Comparison of ENCODE assay signal across 15 cellular contexts in genomic region chr20:63326314-63327228, GRCh38. TPM values are rescaled to one million over a fixed set of nuclear protein-coding genes. Genes with fewer than 3 reads are reported as not detected.
A peak's percentile ranks its signal among the peaks of the same experiment; 100 is the strongest.
DNase-seq lines count a peak whose midpoint lies in the region; ATAC-seq and FAIRE-seq lines count a peak whose summit lies in the region.
"Had no signal": no experiment of that assay in that cellular context is flagged by ENCODE, and none has a peak within 500 bp of the region (broad histone marks: within the 10 kb centered on the region; RNA-seq: fewer than 3 reads in every experiment).

No MANE protein-coding gene starts in this region.

- H3K36me3 ChIP-seq in CD4-positive, alpha-beta memory T cell (ENCODE audit: insufficient read depth, low read length): no peaks in the 10 kb centered on the region

- H3K27me3 Mint-ChIP-seq in CD4-positive, alpha-beta memory T cell: peaks cover 3% of the 10 kb centered on the region in 2 donors
- no peaks in the 10 kb centered on the region for H3K27me3 Mint-ChIP-seq in activated T-helper 17 cell treated with anti-CD3 and anti-CD28 coated beads, Interleukin-2, amount 50 U/mL, for 72 hours
- H3K27me3 Mint-ChIP-seq in natural killer cell treated with Interleukin-12 subunit alpha and Interleukin-12 subunit beta and Interleukin-15 and Interleukin-18, amount 100 ng/mL, for 72 hours: peaks cover 10 to 14% of the 10 kb centered on the region in 2 donors

- H3K9me3 Mint-ChIP-seq in CD4-positive, alpha-beta memory T cell: peaks cover 0 to 10% (median 2%) of the 10 kb centered on the region in 8 donors
- peaks cover 2% of the 10 kb centered on the region for H3K9me3 Mint-ChIP-seq in activated T-helper 17 cell treated with anti-CD3 and anti-CD28 coated beads, Interleukin-2, amount 50 U/mL, for 72 hours
- peaks cover 2% of the 10 kb centered on the region for H3K9me3 Mint-ChIP-seq in natural killer cell treated with Interleukin-12 subunit alpha and Interleukin-12 subunit beta and Interleukin-15 and Interleukin-18, amount 100 ng/mL, for 72 hours

- no peak overlapping the region for H3K4me3 Mint-ChIP-seq in CD4-positive, alpha-beta memory T cell
- no peak overlapping the region for H3K4me3 Mint-ChIP-seq in activated T-helper 17 cell treated with anti-CD3 and anti-CD28 coated beads, Interleukin-2, amount 50 U/mL, for 72 hours
- H3K4me3 Mint-ChIP-seq in natural killer cell treated with Interleukin-12 subunit alpha and Interleukin-12 subunit beta and Interleukin-15 and Interleukin-18, amount 100 ng/mL, for 72 hours: no peak overlapping the region

- H3K27me3 ChIP-seq in CD4-positive, alpha-beta memory T cell (ENCODE audit: insufficient read depth, low read length): no peaks in the 10 kb centered on the region

- intact Hi-C loops in CD4-positive, alpha-beta memory T cell (cut with micrococcal nuclease): no loop called here

- peak overlapping the region; percentile 64 to 92 (median 78) for H3K27ac Mint-ChIP-seq in CD4-positive, alpha-beta memory T cell
- peak overlapping the region; percentile 67 for H3K27ac Mint-ChIP-seq in activated T-helper 17 cell treated with anti-CD3 and anti-CD28 coated beads, Interleukin-2, amount 50 U/mL, for 72 hours
- H3K27ac Mint-ChIP-seq in natural killer cell treated with Interleukin-12 subunit alpha and Interleukin-12 subunit beta and Interleukin-15 and Interleukin-18, amount 100 ng/mL, for 72 hours: peak overlapping the region; percentile 55 to 80

- peak; percentile 26 for FAIRE-seq in HTR-8/SVneo (lab: Jason Lieb, UNC)
- FAIRE-seq in frontal cortex (lab: Jason Lieb, UNC): no peak

- H3K9me3 ChIP-seq in CD4-positive, alpha-beta memory T cell (ENCODE audit: control insufficient read depth in 1 of 2, low read length in 2 of 2): no peaks in the 10 kb centered on the region

- no peak for ATAC-seq in activated T-helper 17 cell treated with anti-CD3 and anti-CD28 coated beads, Interleukin-2, amount 50 U/mL, for 72 hours (replicated peaks)
- peak in 1 of 2 donors; percentile 21 for ATAC-seq in natural killer cell treated with Interleukin-12 subunit alpha and Interleukin-12 subunit beta and Interleukin-15 and Interleukin-18, amount 100 ng/mL, for 72 hours
- no peak for ATAC-seq in GM21526 (IDR thresholded peaks at IDR 0.05; ENCODE audit: low FRiP score, unreplicated experiment)
- ATAC-seq: right cardiac atrium had no signal

- CTCF ChIA-PET in CD4-positive, alpha-beta memory T cell (lab: Charles Lee; ENCODE audit: partially characterized antibody): no interaction called here

- H3K4me1 ChIP-seq in CD4-positive, alpha-beta memory T cell (ENCODE audit: insufficient read depth, low read length): peaks cover 13% of the 10 kb centered on the region

- H3K36me3 Mint-ChIP-seq in CD4-positive, alpha-beta memory T cell: no peaks in the 10 kb centered on the region
- H3K36me3 Mint-ChIP-seq in activated T-helper 17 cell treated with anti-CD3 and anti-CD28 coated beads, Interleukin-2, amount 50 U/mL, for 72 hours (ENCODE audit: low read depth): no peaks in the 10 kb centered on the region
- H3K36me3 Mint-ChIP-seq in natural killer cell treated with Interleukin-12 subunit alpha and Interleukin-12 subunit beta and Interleukin-15 and Interleukin-18, amount 100 ng/mL, for 72 hours: peaks cover 2% of the 10 kb centered on the region

- H3K4me3 ChIP-seq in CD4-positive, alpha-beta memory T cell (ENCODE audit: low read length in 2 of 2): no peak overlapping the region

- DNase-seq in CD4-positive, alpha-beta memory T cell: no peak
- DNase-seq in HTR-8/SVneo (ENCODE audit: insufficient read length, low spot score): no peak
- DNase-seq in natural killer cell treated with Interleukin-12 subunit alpha and Interleukin-12 subunit beta and Interleukin-15 and Interleukin-18, amount 100 ng/mL, for 72 hours (ENCODE audit: low spot score): no peak
- no peak for DNase-seq in frontal cortex (ENCODE audit: low spot score in 2 of 2)
- DNase-seq in activated gamma-delta T cell treated with Interleukin-2 at 50 U/mL for 16 hours: no peak
- DNase-seq in epidermal melanocyte (ENCODE audit: insufficient read length, low spot score): no peak
- DNase-seq: amniotic stem cell; cortex of kidney; NCI-H2107; NK-92 treated with Interleukin-12 subunit alpha and Interleukin-12 subunit beta, amount 100 ng/mL, for 24 hours had no signal

- POLR2A ChIA-PET in CD4-positive, alpha-beta memory T cell (lab: Charles Lee; ENCODE audit: partially characterized antibody): no interaction called here

- peak overlapping the region; percentile 48 for H3K27ac ChIP-seq in CD4-positive, alpha-beta memory T cell (ENCODE audit: low read depth, low read length)

- peaks cover 0 to 5% (median 1%) of the 10 kb centered on the region in 4 donors for H3K4me1 Mint-ChIP-seq in CD4-positive, alpha-beta memory T cell
- H3K4me1 Mint-ChIP-seq in activated T-helper 17 cell treated with anti-CD3 and anti-CD28 coated beads, Interleukin-2, amount 50 U/mL, for 72 hours: no peaks in the 10 kb centered on the region
- H3K4me1 Mint-ChIP-seq in natural killer cell treated with Interleukin-12 subunit alpha and Interleukin-12 subunit beta and Interleukin-15 and Interleukin-18, amount 100 ng/mL, for 72 hours (ENCODE audit: low read depth in 2 of 2): peaks cover 0 to 4% of the 10 kb centered on the region in 2 donors

RNA-seq across cellular contexts. Expression of gene COL20A1, which starts 33.6 kb away (rescaled TPM):
- under 1 TPM in 1 of 2 experiments, not detected in 1; 0.11 TPM for total RNA-seq in CD4-positive, alpha-beta memory T cell
- not detected for polyA plus RNA-seq in CD4-positive, alpha-beta memory T cell
- total RNA-seq in activated T-helper 17 cell treated with anti-CD3 and anti-CD28 coated beads, Interleukin-2, amount 50 U/mL, for 72 hours: under 1 TPM; 0.16 to 0.17 TPM
- not detected for total RNA-seq in natural killer cell treated with Interleukin-12 subunit alpha and Interleukin-12 subunit beta and Interleukin-15 and Interleukin-18, amount 100 ng/mL, for 72 hours
- 4.1 TPM for total RNA-seq in frontal cortex
- total RNA-seq: activated CD8-positive, alpha-beta memory T cell treated with anti-CD3 and anti-CD28 coated beads for 36 hours; right cardiac atrium had no signal
- polyA plus RNA-seq: right cardiac atrium had no signal

RNA-seq across cellular contexts. Expression of gene CHRNA4, which starts 34.6 kb away (rescaled TPM):
- not detected for total RNA-seq in CD4-positive, alpha-beta memory T cell
- polyA plus RNA-seq in CD4-positive, alpha-beta memory T cell: not detected
- not detected for total RNA-seq in activated T-helper 17 cell treated with anti-CD3 and anti-CD28 coated beads, Interleukin-2, amount 50 U/mL, for 72 hours
- total RNA-seq in natural killer cell treated with Interleukin-12 subunit alpha and Interleukin-12 subunit beta and Interleukin-15 and Interleukin-18, amount 100 ng/mL, for 72 hours: not detected
- total RNA-seq in frontal cortex: 6.9 TPM
- total RNA-seq: activated CD8-positive, alpha-beta memory T cell treated with anti-CD3 and anti-CD28 coated beads for 36 hours; MCF 10A had no signal

RNA-seq across cellular contexts. Expression of gene ARFGAP1, which starts 54.0 kb away (rescaled TPM):
- total RNA-seq in CD4-positive, alpha-beta memory T cell: 100 to 1,000 TPM; 113 to 120 TPM
- polyA plus RNA-seq in CD4-positive, alpha-beta memory T cell: 10 to 100 TPM; 11.5 to 26.0 TPM
- total RNA-seq in activated T-helper 17 cell treated with anti-CD3 and anti-CD28 coated beads, Interleukin-2, amount 50 U/mL, for 72 hours: 10 to 100 TPM; 63.1 to 70.5 TPM
- total RNA-seq in natural killer cell treated with Interleukin-12 subunit alpha and Interleukin-12 subunit beta and Interleukin-15 and Interleukin-18, amount 100 ng/mL, for 72 hours: 100 to 1,000 TPM in 1 of 2 donors, 10 to 100 TPM in 1; 87.2 to 144 TPM
- total RNA-seq in frontal cortex: 25.3 TPM
